12 cellular contexts compared by ENCODE assay signal in the genomic region with DNA sequence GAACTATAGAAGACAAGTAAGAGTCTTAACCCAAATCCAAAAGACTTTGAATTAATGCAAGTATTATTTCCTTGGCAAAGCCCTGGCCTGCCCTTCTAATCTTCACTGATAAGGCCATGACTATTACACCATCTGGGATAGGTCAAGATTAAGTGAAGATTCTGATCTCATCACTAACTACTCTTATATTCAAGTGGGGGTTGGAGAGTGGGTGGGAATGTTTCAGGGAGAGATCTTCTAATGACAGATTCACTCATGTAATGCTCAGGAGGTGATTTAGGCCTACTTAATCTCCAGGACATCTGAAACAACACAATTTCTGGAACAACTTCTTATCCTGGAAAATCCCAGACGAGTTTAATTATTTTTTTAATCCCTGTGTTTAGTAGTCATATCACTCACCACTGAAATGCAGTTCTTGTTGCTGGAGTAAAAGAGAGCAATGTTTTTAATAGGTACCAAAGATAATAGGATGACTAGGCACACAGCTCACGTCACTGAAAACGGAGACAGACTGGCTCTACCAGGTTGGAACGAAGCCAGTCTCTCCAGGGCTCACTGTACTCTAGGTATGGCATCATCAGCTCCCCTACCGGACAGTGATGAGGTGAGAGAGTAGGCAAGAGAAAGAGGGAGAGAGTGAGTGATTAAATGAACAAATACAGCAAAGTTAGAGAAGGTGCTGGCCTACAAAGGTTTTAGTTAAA.
A peak's percentile ranks its signal among the peaks of the same experiment; 100 is the strongest.
DNase-seq lines count a peak whose midpoint lies in the region; ATAC-seq, FAIRE-seq and TF ChIP-seq lines count a peak whose summit lies in the region.
"Had no signal": no experiment of that assay in that cellular context is flagged by ENCODE, and none has a peak within 500 bp of the region (broad histone marks: within the 10 kb centered on the region; RNA-seq: fewer than 3 reads in every experiment).

No MANE protein-coding gene starts in this region.

- H3K4me1 Mint-ChIP-seq in stimulated activated naive B cell treated with anti-CD40 and anti-IgM and Interleukin-4, amounts not matched to agents 10 μg/mL and 1 μg/mL and 100 μg/mL, for 72 hours: no peaks in the 10 kb centered on the region

- no peaks in the 10 kb centered on the region for H3K36me3 Mint-ChIP-seq in stimulated activated naive B cell treated with anti-CD40 and anti-IgM and Interleukin-4, amounts not matched to agents 10 μg/mL and 1 μg/mL and 100 μg/mL, for 72 hours

- no peak; the same call in 1 of the 2 replicates for TF ChIP-seq CTCF in AG09319 (IDR thresholded peaks at IDR 0.05; ENCODE audit: low read depth, low read length)

- no peak for FAIRE-seq in HTR-8/SVneo (lab: Jason Lieb, UNC)

- H3K27ac Mint-ChIP-seq in stimulated activated naive B cell treated with anti-CD40 and anti-IgM and Interleukin-4, amounts not matched to agents 10 μg/mL and 1 μg/mL and 100 μg/mL, for 72 hours: no peak overlapping the region

- intact Hi-C loops in left ventricle myocardium superior (cut with micrococcal nuclease): no loop called here

- peak; percentile 99 for ATAC-seq in left ventricle myocardium superior
- no peak for ATAC-seq in stimulated activated naive B cell treated with anti-CD40 and anti-IgM and Interleukin-4, amounts not matched to agents 10 μg/mL and 1 μg/mL and 100 μg/mL, for 72 hours (replicated peaks)
- no peak for ATAC-seq in HG03039 (IDR thresholded peaks at IDR 0.05; ENCODE audit: unreplicated experiment)

- no peak overlapping the region for H3K4me3 Mint-ChIP-seq in stimulated activated naive B cell treated with anti-CD40 and anti-IgM and Interleukin-4, amounts not matched to agents 10 μg/mL and 1 μg/mL and 100 μg/mL, for 72 hours

- peaks cover 2 to 3% of the 10 kb centered on the region in 2 donors for H3K9me3 Mint-ChIP-seq in stimulated activated naive B cell treated with anti-CD40 and anti-IgM and Interleukin-4, amounts not matched to agents 10 μg/mL and 1 μg/mL and 100 μg/mL, for 72 hours

- H3K27me3 Mint-ChIP-seq in stimulated activated naive B cell treated with anti-CD40 and anti-IgM and Interleukin-4, amounts not matched to agents 10 μg/mL and 1 μg/mL and 100 μg/mL, for 72 hours: no peaks in the 10 kb centered on the region

- peak; percentile 14 for DNase-seq in AG09319 (ENCODE audit: extremely low read depth, low read depth)
- peak; percentile 34 for DNase-seq in HTR-8/SVneo (ENCODE audit: insufficient read length, low spot score)
- peak; percentile 91 to 95 for DNase-seq in SHP77 (lab: John Stamatoyannopoulos, UW)
- DNase-seq in left ventricle myocardium superior: peak; percentile 51
- DNase-seq in stimulated activated naive B cell treated with anti-CD40 and anti-IgM and Interleukin-4, amounts not matched to agents 10 μg/mL and 1 μg/mL and 100 μg/mL, for 72 hours: no peak
- DNase-seq in activated naive CD4-positive, alpha-beta T cell treated with anti-CD3 and anti-CD28 coated beads, Interleukin-2, amount 50 U/mL, for 16 hours: no peak
- DNase-seq in stimulated activated CD8-positive, alpha-beta memory T cell treated with anti-CD3 and anti-CD28 coated beads, Interleukin-4, amount 100 ng/mL, for 48 hours: no peak
- DNase-seq: activated CD4-positive, alpha-beta T cell treated with anti-CD3 and anti-CD28 coated beads, Interleukin-2, amount 50 U/mL, for 1 hour; central memory CD4-positive, alpha-beta T cell; NCI-H526; posterior cingulate gyrus had no signal

Comparison
In these comparisons a context has a peak if more than half of its experiments do, and no peak if none do; other contexts are left out.
1. DNase-seq: peak in AG09319 (single experiment), HTR-8/SVneo (single experiment), SHP77 (2 of 2) and left ventricle myocardium superior (single experiment); none in stimulated activated naive B cell treated with anti-CD40 and anti-IgM and Interleukin-4, amounts not matched to agents 10 μg/mL and 1 μg/mL and 100 μg/mL, for 72 hours (single experiment), activated naive CD4-positive, alpha-beta T cell treated with anti-CD3 and anti-CD28 coated beads, Interleukin-2, amount 50 U/mL, for 16 hours (single experiment) and stimulated activated CD8-positive, alpha-beta memory T cell treated with anti-CD3 and anti-CD28 coated beads, Interleukin-4, amount 100 ng/mL, for 48 hours (single experiment).